ENCODE assay signal across 9 cellular contexts in genomic region chr1:908734-909133, GRCh38. TPM values are rescaled to one million over a fixed set of nuclear protein-coding genes. Genes with fewer than 3 reads are reported as not detected.
"Had no signal": no experiment of that assay in that cellular context is flagged by ENCODE, and none has a peak within 500 bp of the region (broad histone marks: within the 10 kb centered on the region; RNA-seq: fewer than 3 reads in every experiment).

No MANE protein-coding gene starts in this region.

RNA-seq across cellular contexts. Expression of gene SAMD11, which starts 15.0 kb away (rescaled TPM):
- total RNA-seq: activated CD4-positive, alpha-beta memory T cell treated with anti-CD3 and anti-CD28 coated beads, Interleukin-2, amount 10 ng/mL, durations not matched to agents 7 days and 5 days; activated CD4-positive, alpha-beta T cell treated with anti-CD3 and anti-CD28 coated beads for 36 hours; activated CD4-positive, alpha-beta T cell treated with anti-CD3 and anti-CD28 coated beads, Interleukin-2, amount 10 ng/mL, durations not matched to agents 7 days and 5 days; activated CD8-positive, alpha-beta T cell treated with anti-CD3 and anti-CD28 coated beads, Interleukin-2, amount 10 ng/mL, durations not matched to agents 7 days and 5 days; activated T-helper 2 cell treated with anti-CD3 and anti-CD28 coated beads, Interferon-gamma antibody, Interleukin-2, Interleukin-4, amounts not matched to agents 10 μg/mL and 5 μg/mL and 100 μg/mL, durations not matched to agents 14 hours and 24 hours and 36 hours; T-helper 1 cell treated with Interleukin-12 subunit alpha and Interleukin-12 subunit beta and Interleukin-4 antibody, amounts not matched to agents 30 ng/mL and 1 ng/mL, for 36 hours; T-helper 17 cell; T-helper 2 cell treated with Interferon-gamma antibody and Interleukin-4, amounts not matched to agents 100 ng/mL and 5 ng/mL, for 36 hours had no signal

RNA-seq across cellular contexts. Expression of gene PLEKHN1, which starts 57.5 kb away (rescaled TPM):
- total RNA-seq: ascending aorta had no signal
